ENCODE assay signal across 24 cellular contexts in genomic region chr6:54981647-54982046, GRCh38.
DNase-seq lines count a peak whose midpoint lies in the region; ATAC-seq, FAIRE-seq and TF ChIP-seq lines count a peak whose summit lies in the region.
"Had no signal": no experiment of that assay in that cellular context is flagged by ENCODE, and none has a peak within 500 bp of the region (broad histone marks: within the 10 kb centered on the region; RNA-seq: fewer than 3 reads in every experiment).

No MANE protein-coding gene starts in this region.

- H3K27me3 ChIP-seq in mammary epithelial cell (ENCODE audit: insufficient read depth, low read length) (no peaks in the 10 kb centered on the region), breast epithelium (no peaks in the 10 kb centered on the region)
- H3K27me3 ChIP-seq: right lobe of liver, suprapubic skin, vagina had no signal

- H3K9ac ChIP-seq in mammary epithelial cell (ENCODE audit: insufficient read depth, low read length) = no peak overlapping the region
- no peak overlapping the region for H3K9ac ChIP-seq in SK-N-MC (ENCODE audit: insufficient read length)
- H3K9ac ChIP-seq: parathyroid adenoma had no signal

- H4K20me1 ChIP-seq in mammary epithelial cell (ENCODE audit: insufficient read depth, low read length) = no peaks in the 10 kb centered on the region

- intact Hi-C loops in mammary epithelial cell (cut with micrococcal nuclease) = loop anchor here (5.0 kb wide), 1 partner anchor 134 kb away; the partner anchor contains the start of gene FAM83B
- intact Hi-C loops in breast epithelium (cut with DNase I; ENCODE audit: low total_unique reads) = no loop called here
- intact Hi-C loops in left ventricle myocardium superior (cut with micrococcal nuclease) = no loop called here

- H3K27ac ChIP-seq in mammary epithelial cell (ENCODE audit: insufficient read depth, low read depth, low read length) (peak overlapping the region; percentile 76), breast epithelium (no peak overlapping the region), SK-N-MC (peak overlapping the region; percentile 81)
- H3K27ac ChIP-seq: parathyroid adenoma, right lobe of liver, suprapubic skin, vagina had no signal

- H3K9me3 ChIP-seq in mammary epithelial cell (replicated peaks; ENCODE audit: insufficient read depth, low read length) = peaks cover 4% of the 10 kb centered on the region
- H3K9me3 ChIP-seq in breast epithelium = peaks cover 0 to 18% of the 10 kb centered on the region in 2 donors
- no peaks in the 10 kb centered on the region for H3K9me3 ChIP-seq in SK-N-MC (ENCODE audit: low read depth, low read length)
- H3K9me3 ChIP-seq: right lobe of liver, vagina had no signal

- CTCF ChIA-PET in mammary epithelial cell (lab: Charles Lee; ENCODE audit: low non-redundant PET) = no interaction called here

- dilution Hi-C loops in mammary epithelial cell (cut with HindIII; ENCODE audit: low sequenced_read_pairs) = no loop called here

- H3K79me2 ChIP-seq in mammary epithelial cell (ENCODE audit: insufficient read depth, low read length) = no peaks in the 10 kb centered on the region
- H3K79me2 ChIP-seq: parathyroid adenoma had no signal

- DNase-seq in mammary epithelial cell = no peak
- no peak for DNase-seq in breast epithelium (ENCODE audit: low spot score in 2 of 2)
- DNase-seq in SK-N-MC (ENCODE audit: low read depth, low spot score) = no peak
- DNase-seq in fibroblast of peridontal ligament (ENCODE audit: extremely low read depth) = peak; percentile 13
- peak; percentile 46 for DNase-seq in urothelium cell line (ENCODE audit: low spot score)
- no peak for DNase-seq in frontal cortex (ENCODE audit: low spot score in 2 of 2)
- DNase-seq in left ventricle myocardium superior = no peak
- DNase-seq: 8988T; activated CD4-positive, alpha-beta T cell treated with anti-CD3 and anti-CD28 coated beads for 4 hours; C1 segment of cervical spinal cord; GF-D8; glutamatergic neuron; left colon; right lobe of liver; SIG-M5 had no signal

- no peak for TF ChIP-seq CTCF in mammary epithelial cell (conservative IDR thresholded peaks at IDR 0.05 in 1 of 2, IDR thresholded peaks at IDR 0.05 in 1 of 2; ENCODE audit: extremely low read depth in 1 of 2, insufficient read depth in 1 of 2, low read depth in 1 of 2, low read length in 2 of 2)
- TF ChIP-seq CTCF in breast epithelium (IDR thresholded peaks at IDR 0.05) = no peak

- H3K4me3 ChIP-seq in mammary epithelial cell (replicated peaks in 1 of 3; ENCODE audit: insufficient read depth in 1 of 3, low read depth in 2 of 3, low read length in 3 of 3) (no peak overlapping the region), breast epithelium (no peak overlapping the region), SK-N-MC (no peak overlapping the region)
- H3K4me3 ChIP-seq: GM12878, GM23338, right lobe of liver, suprapubic skin, vagina had no signal

- peak overlapping the region; percentile 58 for H3K4me2 ChIP-seq in mammary epithelial cell (ENCODE audit: insufficient read depth, low read depth, low read length)
- H3K4me2 ChIP-seq: GM23338 had no signal

- WGBS in mammary epithelial cell (ENCODE audit: low coverage, missing lambda C conversion rate) = 26% methylated on average over 3 of the region's 3 CpGs

- no peak for TF ChIP-seq POLR2A in breast epithelium (IDR thresholded peaks at IDR 0.05)

- FAIRE-seq in urothelium cell line (lab: Jason Lieb, UNC) (no peak), frontal cortex (lab: Jason Lieb, UNC) (no peak)
- FAIRE-seq: D721Med, GM12878, HepG2 had no signal

- H3K36me3 ChIP-seq in mammary epithelial cell (ENCODE audit: insufficient read depth, low read length) = no peaks in the 10 kb centered on the region
- no peaks in the 10 kb centered on the region for H3K36me3 ChIP-seq in breast epithelium
- H3K36me3 ChIP-seq in SK-N-MC (ENCODE audit: insufficient read depth, low read length) = no peaks in the 10 kb centered on the region
- H3K36me3 ChIP-seq: right lobe of liver, suprapubic skin, vagina had no signal

- peak overlapping the region; percentile 68 for H2AFZ ChIP-seq in mammary epithelial cell (ENCODE audit: low read depth, low read length)
- H2AFZ ChIP-seq: GM23338, parathyroid adenoma had no signal

- in situ Hi-C loops in mammary epithelial cell (cut with MboI; ENCODE audit: low sequenced_read_pairs in 2 of 2) = no loop called here

- no peak for ATAC-seq in GM18858 (IDR thresholded peaks at IDR 0.05; ENCODE audit: unreplicated experiment)
- ATAC-seq in left ventricle myocardium superior = no peak
- ATAC-seq: GM12878; GM23338; HepG2; left colon; natural killer cell treated with Interleukin-12 subunit alpha and Interleukin-12 subunit beta and Interleukin-15 and Interleukin-18, amount 100 ng/mL, for 72 hours; right lobe of liver had no signal

- no TSS peak for BruUV-seq in mammary epithelial cell (replicated peaks; lab: Mats Ljungman, UMichigan)

- H3K4me1 ChIP-seq in mammary epithelial cell (ENCODE audit: insufficient read depth, low read length) (peaks cover 15% of the 10 kb centered on the region), breast epithelium (no peaks in the 10 kb centered on the region)
- H3K4me1 ChIP-seq: parathyroid adenoma, right lobe of liver, suprapubic skin, vagina had no signal

Comparison
In these comparisons a context has a peak if more than half of its experiments do, and no peak if none do; other contexts are left out.
1. H3K27ac ChIP-seq: peak in mammary epithelial cell (single experiment) and SK-N-MC (single experiment); none in breast epithelium (0 of 2).
2. DNase-seq: peak in fibroblast of peridontal ligament (single experiment) and urothelium cell line (single experiment); none in mammary epithelial cell (single experiment), breast epithelium (0 of 2), SK-N-MC (single experiment), frontal cortex (0 of 2) and left ventricle myocardium superior (single experiment).